Comparison of ENCODE assay signal across 37 cellular contexts in the genomic region with DNA sequence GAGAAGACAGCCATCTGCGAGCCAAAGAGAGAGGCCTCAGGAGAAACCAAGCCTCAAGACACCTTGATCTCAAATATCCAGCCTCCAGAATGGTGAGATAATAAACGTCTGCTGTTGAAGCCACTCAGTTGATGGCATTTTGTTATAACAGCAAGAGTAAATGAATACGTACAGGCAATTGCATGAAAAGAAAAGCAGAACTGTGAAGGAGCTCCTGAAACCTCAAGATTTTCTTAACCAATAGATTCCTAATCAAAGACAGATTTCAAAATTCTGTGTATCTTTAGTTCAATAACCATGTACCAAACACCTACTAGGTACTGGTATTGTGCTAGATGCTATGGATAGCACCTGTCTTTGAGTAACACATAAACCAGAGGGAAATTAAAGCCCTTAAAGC.
DNase-seq lines count a peak whose midpoint lies in the region; ATAC-seq, FAIRE-seq and TF ChIP-seq lines count a peak whose summit lies in the region.
"Had no signal": no experiment of that assay in that cellular context is flagged by ENCODE, and none has a peak within 500 bp of the region (broad histone marks: within the 10 kb centered on the region; RNA-seq: fewer than 3 reads in every experiment).

No MANE protein-coding gene starts in this region.

- H3K4me1 ChIP-seq in GM12878 (ENCODE audit: control insufficient read depth, insufficient read depth, low read length), result peaks cover 16% of the 10 kb centered on the region
- H3K4me1 ChIP-seq: BE2C; BLaER1; BLaER1 treated with 17β-estradiol and CSF1 and Interleukin-3, amounts not matched to agents 10 nM and 100 nM had no signal

- no peak overlapping the region for H2AFZ ChIP-seq in GM12878 (ENCODE audit: control insufficient read depth, low read depth, low read length)

- H3K4me3 ChIP-seq in GM12878, result no peak overlapping the region
- H3K4me3 ChIP-seq: A549; BLaER1; BLaER1 treated with 17β-estradiol and CSF1 and Interleukin-3, amounts not matched to agents 10 nM and 100 nM had no signal

- ATAC-seq in GM12878 (peak; percentile 26), GM19452 (IDR thresholded peaks at IDR 0.05; ENCODE audit: unreplicated experiment) (no peak)
- ATAC-seq: A549; CD8-positive, alpha-beta T cell had no signal

- BruUV-seq in GM12878 (replicated peaks; lab: Mats Ljungman, UMichigan), result no TSS peak

- peak; percentile 35 for FAIRE-seq in GM12891 (lab: Jason Lieb, UNC)
- no peak for FAIRE-seq in GM12878 (lab: Jason Lieb, UNC)
- FAIRE-seq: A204.1, A549, D721Med had no signal

- CTCF ChIA-PET in GM12878 (lab: Yijun Ruan, JAX), result interaction anchor here (1.3 kb wide), 1 partner anchor 18 kb away, joined by 4 read pairs; no protein-coding TSS in a partner anchor

- TF ChIP-seq RAD21 in GM12878 (IDR thresholded peaks at IDR 0.05; ENCODE audit: insufficient read depth, low read depth, low read length), result no peak

- H4K20me1 ChIP-seq in GM12878 (ENCODE audit: control insufficient read depth, insufficient read depth), result no peaks in the 10 kb centered on the region
- H4K20me1 ChIP-seq: BLaER1; BLaER1 treated with 17β-estradiol and CSF1 and Interleukin-3, amounts not matched to agents 10 nM and 100 nM had no signal

- no peak overlapping the region for H3K9ac ChIP-seq in GM12878 (ENCODE audit: control insufficient read depth, insufficient read depth, low read length)
- H3K9ac ChIP-seq: BLaER1; BLaER1 treated with 17β-estradiol and CSF1 and Interleukin-3, amounts not matched to agents 10 nM and 100 nM had no signal

- in situ Hi-C loops in GM12878 (cut with MboI), result no loop called here

- intact Hi-C loops in activated CD4-positive, alpha-beta T cell treated with anti-CD3 and anti-CD28 coated beads, Interleukin-2, amount 10 ng/mL, durations not matched to agents 24 days and 14 days (cut with micrococcal nuclease), result no loop called here
- intact Hi-C loops in GM12878 (cut with micrococcal nuclease; ENCODE audit: unreplicated experiment), result loop anchor here (5.0 kb wide), 1 partner anchor 32 kb away; no protein-coding TSS in a partner anchor

- no peaks in the 10 kb centered on the region for H3K9me3 Mint-ChIP-seq in activated CD4-positive, alpha-beta T cell treated with anti-CD3 and anti-CD28 coated beads, Interleukin-2, amount 10 ng/mL, durations not matched to agents 24 days and 14 days
- H3K9me3 Mint-ChIP-seq in osteocyte (ENCODE audit: unreplicated experiment), result no peaks in the 10 kb centered on the region
- H3K9me3 Mint-ChIP-seq: CD4-positive, alpha-beta T cell; CD4-positive, CD25-positive, alpha-beta regulatory T cell; CD8-positive, alpha-beta T cell had no signal

- POLR2A ChIA-PET in GM12878 (lab: Charles Lee), result interaction anchor here (1.3 kb wide), 1 partner anchor 45 kb away, joined by 3 read pairs; no protein-coding TSS in a partner anchor

- H3K27ac Mint-ChIP-seq in activated CD4-positive, alpha-beta T cell treated with anti-CD3 and anti-CD28 coated beads, Interleukin-2, amount 10 ng/mL, durations not matched to agents 24 days and 14 days, result no peak overlapping the region
- H3K27ac Mint-ChIP-seq in osteocyte (ENCODE audit: unreplicated experiment), result peak overlapping the region; percentile 31
- H3K27ac Mint-ChIP-seq: B cell; CD14-positive monocyte; CD4-positive, alpha-beta memory T cell; CD4-positive, alpha-beta T cell; CD4-positive, CD25-positive, alpha-beta regulatory T cell; CD8-positive, alpha-beta memory T cell; CD8-positive, alpha-beta T cell had no signal

- no peaks in the 10 kb centered on the region for H3K4me1 Mint-ChIP-seq in activated CD4-positive, alpha-beta T cell treated with anti-CD3 and anti-CD28 coated beads, Interleukin-2, amount 10 ng/mL, durations not matched to agents 24 days and 14 days
- peaks cover 30% of the 10 kb centered on the region for H3K4me1 Mint-ChIP-seq in osteocyte (ENCODE audit: unreplicated experiment)
- H3K4me1 Mint-ChIP-seq: B cell; CD14-positive monocyte; CD4-positive, alpha-beta memory T cell; CD4-positive, CD25-positive, alpha-beta regulatory T cell; CD8-positive, alpha-beta memory T cell had no signal

- peaks cover 40% of the 10 kb centered on the region for H3K79me2 ChIP-seq in GM12878 (ENCODE audit: control insufficient read depth, insufficient read depth, low read length)

- H3K4me2 ChIP-seq in GM12878 (ENCODE audit: control insufficient read depth, insufficient read depth), result peak overlapping the region; percentile 21
- H3K4me2 ChIP-seq: A549, BLaER1 had no signal

- no peaks in the 10 kb centered on the region for H3K27me3 ChIP-seq in GM12878 (replicated peaks in 1 of 2; ENCODE audit: control insufficient read depth in 2 of 2, insufficient read depth in 2 of 2, low read length in 1 of 2)
- H3K27me3 ChIP-seq: BE2C; BLaER1; BLaER1 treated with 17β-estradiol and CSF1 and Interleukin-3, amounts not matched to agents 10 nM and 100 nM had no signal

- H3K9me3 ChIP-seq in GM12878 (replicated peaks; ENCODE audit: control insufficient read depth, insufficient read depth, low read length), result peaks cover 6% of the 10 kb centered on the region; the same call in 2 of the 3 replicates
- H3K9me3 ChIP-seq: A549; BE2C; BLaER1; BLaER1 treated with 17β-estradiol and CSF1 and Interleukin-3, amounts not matched to agents 10 nM and 100 nM; Caco-2 had no signal

- 77% methylated on average over 3 of the region's 3 CpGs for WGBS in GM12878 (ENCODE audit: insufficient coverage, insufficient replicate concordance, low lambda C conversion rate, missing lambda C conversion rate)

- RAD21 ChIA-PET in GM12878 (lab: Charles Lee; ENCODE audit: unreplicated experiment), result interaction anchor here (1.1 to 2.1 kb wide), 3 partner anchors 18 to 136 kb away, joined by 3 to 5 read pairs (median 4); no protein-coding TSS in a partner anchor

- peak overlapping the region; percentile 56 for H3K27ac ChIP-seq in GM12878 (ENCODE audit: control insufficient read depth, insufficient read depth)
- H3K27ac ChIP-seq: 22Rv1; A549; BLaER1; BLaER1 treated with 17β-estradiol and CSF1 and Interleukin-3, amounts not matched to agents 10 nM and 100 nM; C4-2B had no signal

- TF ChIP-seq EP300 in GM12878 (IDR thresholded peaks at IDR 0.05; ENCODE audit: borderline replicate concordance in 1 of 2, control insufficient read depth in 1 of 2, low read depth in 2 of 2, low read length in 2 of 2), result no peak

- TF ChIP-seq CTCF in GM12878 (IDR thresholded peaks at IDR 0.05 in 2 of 3, conservative IDR thresholded peaks at IDR 0.05 in 1 of 3; ENCODE audit: control insufficient read depth in 2 of 3, extremely low read depth in 1 of 3, insufficient read depth in 1 of 3, low read depth in 3 of 3, low read length in 3 of 3) (no peak), osteocyte (IDR thresholded peaks at IDR 0.05) (no peak)

- no peaks in the 10 kb centered on the region for H3K36me3 ChIP-seq in GM12878 (ENCODE audit: control insufficient read depth in 2 of 2, insufficient read depth in 2 of 2, low read length in 1 of 2)
- H3K36me3 ChIP-seq: BE2C; BLaER1; BLaER1 treated with 17β-estradiol and CSF1 and Interleukin-3, amounts not matched to agents 10 nM and 100 nM had no signal

- peak; percentile 32 for DNase-seq in activated CD4-positive, alpha-beta T cell treated with anti-CD3 and anti-CD28 coated beads, Interleukin-2, amount 10 ng/mL, durations not matched to agents 24 days and 14 days
- no peak for DNase-seq in activated CD4-positive, alpha-beta T cell treated with anti-CD3 and anti-CD28 coated beads, Interleukin-2, amount 50 U/mL, for 1 hour
- DNase-seq in GM12891 (ENCODE audit: insufficient read length, low spot score) (no peak), GM12878 (ENCODE audit: low read depth, low spot score) (no peak), osteocyte (ENCODE audit: extremely low spot score, unreplicated experiment) (no peak), LoVo (ENCODE audit: low spot score) (no peak), ureter (ENCODE audit: low spot score) (no peak)
- DNase-seq: 8988T; ACHN; AML-193; BE2C; C1 segment of cervical spinal cord; Caco-2; Calu3; CD4-positive, alpha-beta memory T cell; CD4-positive, alpha-beta T cell; CD4-positive, CD25-positive, alpha-beta regulatory T cell; CD8-positive, alpha-beta memory T cell; CD8-positive, alpha-beta T cell; COR-L47; DMS 273 treated with DMSO at 0.1 percent for 48 hours; DMS153; DMS53; DMS79; DMS79 treated with DMSO at 0.1 percent for 48 hours; DND-41; EL had no signal

- no peak overlapping the region for H3K4me3 Mint-ChIP-seq in activated CD4-positive, alpha-beta T cell treated with anti-CD3 and anti-CD28 coated beads, Interleukin-2, amount 10 ng/mL, durations not matched to agents 24 days and 14 days
- H3K4me3 Mint-ChIP-seq in osteocyte (ENCODE audit: unreplicated experiment), result no peak overlapping the region
- H3K4me3 Mint-ChIP-seq: B cell; CD14-positive monocyte; CD4-positive, alpha-beta memory T cell; CD4-positive, alpha-beta T cell; CD4-positive, CD25-positive, alpha-beta regulatory T cell; CD8-positive, alpha-beta memory T cell; CD8-positive, alpha-beta T cell had no signal

- SMC1A ChIA-PET in GM12878 (lab: Charles Lee; ENCODE audit: uncharacterized antibody, unreplicated experiment), result interaction anchor here (0.7 to 5.6 kb wide), 11 partner anchors 9 to 158 kb away, joined by 3 to 42 read pairs (median 4); no protein-coding TSS in a partner anchor

- TF ChIP-seq POLR2A in GM12891 (IDR thresholded peaks at IDR 0.05; ENCODE audit: low read depth, low read length), result no peak
- TF ChIP-seq POLR2A in GM12878 (IDR thresholded peaks at IDR 0.05; ENCODE audit: low read depth, low read length), result no peak

- H3K27me3 Mint-ChIP-seq in activated CD4-positive, alpha-beta T cell treated with anti-CD3 and anti-CD28 coated beads, Interleukin-2, amount 10 ng/mL, durations not matched to agents 24 days and 14 days, result no peaks in the 10 kb centered on the region
- H3K27me3 Mint-ChIP-seq in osteocyte (ENCODE audit: unreplicated experiment), result no peaks in the 10 kb centered on the region
- H3K27me3 Mint-ChIP-seq: B cell; CD4-positive, alpha-beta memory T cell; CD4-positive, alpha-beta T cell; CD4-positive, CD25-positive, alpha-beta regulatory T cell; CD8-positive, alpha-beta memory T cell had no signal

- H3K36me3 Mint-ChIP-seq in activated CD4-positive, alpha-beta T cell treated with anti-CD3 and anti-CD28 coated beads, Interleukin-2, amount 10 ng/mL, durations not matched to agents 24 days and 14 days (ENCODE audit: low read depth), result no peaks in the 10 kb centered on the region
- H3K36me3 Mint-ChIP-seq in osteocyte (ENCODE audit: unreplicated experiment), result peaks cover 10% of the 10 kb centered on the region
- H3K36me3 Mint-ChIP-seq: CD14-positive monocyte; CD4-positive, alpha-beta memory T cell; CD4-positive, CD25-positive, alpha-beta regulatory T cell; CD8-positive, alpha-beta memory T cell; CD8-positive, alpha-beta T cell had no signal

TF ChIP-seq in GM12891, 5 proteins besides CTCF, POLR2A, EP300 and RAD21:
- TF ChIP-seq SPI1 (IDR thresholded peaks at IDR 0.05; ENCODE audit: low read depth, low read length) (peak; percentile 83), PAX5 (IDR thresholded peaks at IDR 0.05; ENCODE audit: insufficient read depth, low read length, severe bottlenecking) (no peak)
